ENCODE assay signal across 8 cellular contexts in the genomic region with DNA sequence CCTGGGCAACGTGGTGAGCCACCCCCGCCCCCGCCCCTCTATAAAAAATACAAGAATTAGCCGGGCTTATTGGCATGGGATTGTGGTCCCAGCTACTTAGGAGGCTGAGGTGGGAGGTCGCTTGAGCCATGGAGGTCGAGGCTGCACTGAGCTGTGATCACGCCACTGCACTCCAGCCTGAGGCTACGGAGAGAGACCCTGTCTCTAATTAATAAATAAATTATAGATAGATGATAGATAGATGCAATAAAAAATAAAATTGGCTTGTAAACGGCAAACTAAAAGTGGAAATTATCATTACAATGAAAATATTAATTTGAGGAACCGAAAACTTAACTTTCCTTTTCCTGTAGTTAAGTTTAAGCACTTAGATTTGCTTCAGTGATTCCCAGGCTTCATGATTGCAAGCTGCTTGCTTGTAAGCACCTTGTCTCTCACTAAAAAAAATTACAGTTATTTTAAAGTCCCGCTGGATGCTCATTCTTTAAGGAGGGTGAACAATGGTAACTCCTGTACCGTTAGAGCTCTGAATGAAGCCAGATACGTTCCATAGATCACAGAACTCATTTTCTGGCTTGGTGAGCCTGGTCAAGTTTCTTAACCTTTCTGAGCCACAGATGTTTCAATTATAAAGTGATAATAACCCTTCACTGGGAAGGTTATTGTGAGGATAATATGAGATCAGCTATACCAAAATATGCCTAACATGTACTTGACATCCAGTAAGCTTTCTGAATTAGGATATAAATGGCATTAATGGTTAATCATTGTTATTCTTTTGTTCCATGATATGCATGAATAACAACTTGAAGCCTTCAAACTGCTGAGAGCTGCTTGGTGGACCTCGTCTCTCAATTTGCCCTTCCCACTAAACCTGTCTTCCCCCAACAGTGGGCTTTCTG. TPM values are rescaled to one million over a fixed set of nuclear protein-coding genes. Genes with fewer than 3 reads are reported as not detected.
DNase-seq lines count a peak whose midpoint lies in the region; TF ChIP-seq lines count a peak whose summit lies in the region.

No MANE protein-coding gene starts in this region.

- no peaks in the 10 kb centered on the region for H3K36me3 ChIP-seq in MM.1S (replicated peaks; ENCODE audit: insufficient read depth, low read length)
- no peaks in the 10 kb centered on the region for H3K36me3 ChIP-seq in endodermal cell (ENCODE audit: control insufficient read depth, insufficient read depth, low read length)
- no peaks in the 10 kb centered on the region for H3K36me3 ChIP-seq in osteoblast (ENCODE audit: insufficient read depth, low read length)

- no peak for TF ChIP-seq CTCF in GM20000 (IDR thresholded peaks at IDR 0.05; ENCODE audit: extremely low read depth, missing control alignments)
- TF ChIP-seq CTCF in MM.1S (IDR thresholded peaks at IDR 0.05; ENCODE audit: low read length) = no peak
- TF ChIP-seq CTCF in endodermal cell (conservative IDR thresholded peaks at IDR 0.05) = no peak
- TF ChIP-seq CTCF in osteoblast (IDR thresholded peaks at IDR 0.05; ENCODE audit: extremely low read depth, low read depth, low read length) = no peak

- H3K4me3 ChIP-seq in MM.1S (ENCODE audit: low read length) (peak overlapping the region; percentile 52), endodermal cell (ENCODE audit: low read length) (peak overlapping the region; percentile 86), osteoblast (ENCODE audit: insufficient read depth, low read length) (peak overlapping the region; percentile 81)

- H3K27ac ChIP-seq in MM.1S (ENCODE audit: low read length) (no peak overlapping the region), endodermal cell (ENCODE audit: low read depth, low read length) (no peak overlapping the region), osteoblast (ENCODE audit: low read depth, low read length) (peak overlapping the region; percentile 77)

- H4K20me1 ChIP-seq in MM.1S (ENCODE audit: insufficient read depth, low read length) (no peaks in the 10 kb centered on the region), osteoblast (ENCODE audit: insufficient read depth, low read length) (no peaks in the 10 kb centered on the region)

- H3K79me2 ChIP-seq in MM.1S (ENCODE audit: low read length) (no peaks in the 10 kb centered on the region), osteoblast (ENCODE audit: insufficient read depth, low read length) (no peaks in the 10 kb centered on the region)

- no peaks in the 10 kb centered on the region for H3K9me2 ChIP-seq in MM.1S (replicated peaks; ENCODE audit: insufficient read depth, low read length)

- peak; percentile 7 for DNase-seq in DMS79 (lab: John Stamatoyannopoulos, UW)
- peak; percentile 71 for DNase-seq in GM20000 (ENCODE audit: low spot score)
- DNase-seq in MM.1S = no peak
- DNase-seq in endodermal cell = no peak
- no peak for DNase-seq in osteoblast (ENCODE audit: insufficient read length, low spot score, missing footprints)
- no peak for DNase-seq in superior temporal gyrus (ENCODE audit: extremely low spot score)
- no peak for DNase-seq in DMS114 treated with DMSO at 0.1 percent for 48 hours (lab: John Stamatoyannopoulos, UW; ENCODE audit: unreplicated experiment)
- no peak for DNase-seq in amniotic stem cell (lab: John Stamatoyannopoulos, UW)

- WGBS in endodermal cell (ENCODE audit: insufficient coverage in 1 of 2, insufficient read length in 1 of 2), 2 experiments = 75 to 79% methylated on average over 9 to 14 of the region's 14 CpGs

- peak overlapping the region; percentile 96 for H2AFZ ChIP-seq in MM.1S (ENCODE audit: low read length)
- H2AFZ ChIP-seq in osteoblast (ENCODE audit: low read length) = peak overlapping the region; percentile 98

- H3K9me3 ChIP-seq in MM.1S (replicated peaks; ENCODE audit: insufficient read depth, low read length) = no peaks in the 10 kb centered on the region
- H3K9me3 ChIP-seq in endodermal cell (ENCODE audit: control insufficient read depth, low read length) = no peaks in the 10 kb centered on the region
- no peaks in the 10 kb centered on the region for H3K9me3 ChIP-seq in osteoblast (ENCODE audit: low read depth, low read length)

- no peaks in the 10 kb centered on the region for H3K27me3 ChIP-seq in MM.1S (replicated peaks; ENCODE audit: insufficient read depth, low read length)
- H3K27me3 ChIP-seq in endodermal cell (ENCODE audit: control insufficient read depth, insufficient read depth, low read length, poor library complexity, severe bottlenecking) = no peaks in the 10 kb centered on the region
- H3K27me3 ChIP-seq in osteoblast (ENCODE audit: insufficient read depth, low read length) = no peaks in the 10 kb centered on the region

- H3K36me3 Mint-ChIP-seq in endodermal cell (ENCODE audit: low read depth) = peaks cover 5% of the 10 kb centered on the region

- H3K27me3 Mint-ChIP-seq in endodermal cell (ENCODE audit: insufficient read depth) = no peaks in the 10 kb centered on the region

- H3K9ac ChIP-seq in MM.1S (ENCODE audit: low read length) = peak overlapping the region; percentile 63; the same call in 1 of the 2 replicates
- H3K9ac ChIP-seq in endodermal cell (ENCODE audit: extremely low read depth, low read length, poor library complexity, severe bottlenecking) = no peak overlapping the region

- H3F3A ChIP-seq in MM.1S (ENCODE audit: insufficient read depth, low read length) = no peaks in the 10 kb centered on the region

- H3K4me2 ChIP-seq in MM.1S (ENCODE audit: low read depth, low read length) (peak overlapping the region; percentile 63), osteoblast (ENCODE audit: insufficient read depth, low read length) (peak overlapping the region; percentile 87)

- H3K4me1 ChIP-seq in MM.1S (ENCODE audit: low read length) (no peaks in the 10 kb centered on the region), endodermal cell (ENCODE audit: control insufficient read depth, insufficient read depth, low read length) (no peaks in the 10 kb centered on the region), osteoblast (ENCODE audit: insufficient read depth, low read length) (peaks cover 18% of the 10 kb centered on the region)

- peak overlapping the region; percentile 82 for H3K4me3 Mint-ChIP-seq in endodermal cell

- H3K4me1 Mint-ChIP-seq in endodermal cell = peaks cover 8% of the 10 kb centered on the region

- peaks cover 10% of the 10 kb centered on the region for H3K9me3 Mint-ChIP-seq in endodermal cell

- H3K27ac Mint-ChIP-seq in endodermal cell = no peak overlapping the region

RNA-seq across cellular contexts. Expression of gene NARS1, which starts 9.4 kb away (rescaled TPM):
- total RNA-seq in endodermal cell (100 to 1,000 TPM; 118 to 134 TPM), osteoblast (190 and 222 TPM in 2 replicates)
- polyA plus RNA-seq in endodermal cell (2013, experiment 1 of 2) = 109 TPM
- 91.7 TPM for polyA plus RNA-seq in endodermal cell (2013, experiment 2 of 2)

RNA-seq across cellular contexts. Expression of gene FECH, which starts 44.5 kb away (rescaled TPM):
- total RNA-seq in endodermal cell = 10 to 100 TPM; 27.6 to 31.7 TPM
- polyA plus RNA-seq in endodermal cell (2013, experiment 1 of 2) = 18.6 TPM
- polyA plus RNA-seq in endodermal cell (2013, experiment 2 of 2) = 15.6 TPM
- 32.2 and 38.0 TPM in 2 replicates for total RNA-seq in osteoblast

Comparison
In these comparisons a context has a peak if more than half of its experiments do, and no peak if none do; other contexts are left out.
1. DNase-seq: peak in DMS79 (single experiment) and GM20000 (single experiment); none in MM.1S (single experiment), endodermal cell (single experiment), osteoblast (single experiment), superior temporal gyrus (single experiment), DMS114 treated with DMSO at 0.1 percent for 48 hours (single experiment) and amniotic stem cell (single experiment).
2. Peak in every context shown above with its lines, with median percentiles within 50 percentile points of each other: H3K4me3 ChIP-seq.